In the genomic region with DNA sequence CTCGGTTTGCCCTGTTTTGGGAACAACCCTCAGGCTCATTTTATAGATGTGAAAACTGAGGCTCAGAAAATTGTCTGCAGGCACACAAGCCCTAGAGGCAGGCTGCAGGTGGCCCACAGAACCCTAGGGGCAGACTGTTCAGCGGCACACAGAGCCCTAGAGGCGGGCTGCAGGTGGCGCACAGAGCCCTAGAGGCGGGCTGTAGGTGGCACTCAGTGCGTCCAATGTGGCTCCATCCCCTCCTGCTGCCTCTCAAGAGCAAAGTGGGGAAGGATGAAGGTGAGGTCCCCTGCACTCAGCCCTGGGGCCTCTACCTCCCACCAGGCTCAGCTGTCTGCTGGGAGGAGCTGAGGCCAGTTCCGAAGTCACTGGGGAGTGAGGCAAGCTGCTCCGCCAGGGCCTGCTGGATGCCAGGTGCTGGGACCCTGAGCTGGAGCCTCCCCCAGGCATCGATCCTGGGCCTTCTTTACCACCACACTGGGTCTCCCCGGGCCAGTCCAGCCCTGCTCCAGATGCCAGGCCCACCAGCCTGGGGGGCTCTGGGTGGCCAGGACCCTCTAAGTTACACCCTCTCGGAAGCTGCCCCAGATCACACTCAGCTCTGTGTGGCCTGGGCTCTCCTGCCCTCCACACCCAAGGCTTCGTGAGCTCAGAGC, we compare ENCODE assay signal across 9 cellular contexts. TPM values are rescaled to one million over a fixed set of nuclear protein-coding genes. Genes with fewer than 3 reads are reported as not detected.
A peak's percentile ranks its signal among the peaks of the same experiment; 100 is the strongest.
DNase-seq lines count a peak whose midpoint lies in the region; ATAC-seq and TF ChIP-seq lines count a peak whose summit lies in the region.
"Had no signal": no experiment of that assay in that cellular context is flagged by ENCODE, and none has a peak within 500 bp of the region (broad histone marks: within the 10 kb centered on the region; RNA-seq: fewer than 3 reads in every experiment).

No MANE protein-coding gene starts in this region.

- H2AFZ ChIP-seq in Loucy (ENCODE audit: low read length), result no peak overlapping the region

- no peaks in the 10 kb centered on the region for H3K9me2 ChIP-seq in Loucy (replicated peaks; ENCODE audit: low read depth, low read length)

- H4K20me1 ChIP-seq in Loucy (ENCODE audit: insufficient read depth, low read length, poor library complexity, severe bottlenecking), result no peaks in the 10 kb centered on the region

- H3K27me3 ChIP-seq in BE2C (peaks cover 7% of the 10 kb centered on the region), Loucy (ENCODE audit: insufficient read depth, low read length, poor library complexity, severe bottlenecking) (no peaks in the 10 kb centered on the region)

- H3K27me3 Mint-ChIP-seq in activated CD4-positive, alpha-beta T cell treated with anti-CD3 and anti-CD28 coated beads for 36 hours, result no peaks in the 10 kb centered on the region
- peaks cover 5% of the 10 kb centered on the region in 3 donors for H3K27me3 Mint-ChIP-seq in immature natural killer cell (ENCODE audit: low read depth in 3 of 3)

- POLR2A ChIA-PET in activated CD4-positive, alpha-beta T cell treated with anti-CD3 and anti-CD28 coated beads for 36 hours (lab: Charles Lee), result no interaction called here

- no peaks in the 10 kb centered on the region for H3K36me3 ChIP-seq in BE2C
- H3K36me3 ChIP-seq in Loucy (ENCODE audit: insufficient read depth, low read length), result no peaks in the 10 kb centered on the region

- H3K9me3 ChIP-seq in BE2C, result no peaks in the 10 kb centered on the region
- H3K9me3 ChIP-seq in Loucy (ENCODE audit: insufficient read depth, low read depth, low read length), result no peaks in the 10 kb centered on the region

- H3K4me3 Mint-ChIP-seq in activated CD4-positive, alpha-beta T cell treated with anti-CD3 and anti-CD28 coated beads for 36 hours, result no peak overlapping the region
- H3K4me3 Mint-ChIP-seq in immature natural killer cell, result peak overlapping the region; percentile 25 to 41 (median 30)

- H3K4me3 ChIP-seq in BE2C (ENCODE audit: low read depth, low read length) (no peak overlapping the region), Loucy (ENCODE audit: low read length, poor library complexity, severe bottlenecking) (peak overlapping the region; percentile 79)

- no peaks in the 10 kb centered on the region for H3K79me2 ChIP-seq in Loucy (ENCODE audit: insufficient read depth, low read length)

- H3K4me2 ChIP-seq in Loucy (ENCODE audit: low read depth, low read length, poor library complexity, severe bottlenecking), result peak overlapping the region; percentile 69

- peaks cover 36% of the 10 kb centered on the region for H3K4me1 Mint-ChIP-seq in activated CD4-positive, alpha-beta T cell treated with anti-CD3 and anti-CD28 coated beads for 36 hours
- H3K4me1 Mint-ChIP-seq in immature natural killer cell, result peaks cover 40 to 49% of the 10 kb centered on the region in 2 donors

- no peaks in the 10 kb centered on the region for H3K9me3 Mint-ChIP-seq in activated CD4-positive, alpha-beta T cell treated with anti-CD3 and anti-CD28 coated beads for 36 hours (ENCODE audit: low read depth)
- no peaks in the 10 kb centered on the region for H3K9me3 Mint-ChIP-seq in immature natural killer cell

- DNase-seq in BE2C (no peak), immature natural killer cell (peak; percentile 31 to 47 (median 36)), NCI-H187 (lab: John Stamatoyannopoulos, UW) (no peak)
- peak; percentile 84 for DNase-seq in activated CD4-positive, alpha-beta T cell treated with anti-CD3 and anti-CD28 coated beads for 36 hours

- peak; percentile 42 for TF ChIP-seq CTCF in BE2C (IDR thresholded peaks at IDR 0.05; ENCODE audit: low read depth, low read length)
- TF ChIP-seq CTCF in Loucy (conservative IDR thresholded peaks at IDR 0.05; ENCODE audit: low read length), result peak; percentile 81

- H3K9ac ChIP-seq in Loucy (ENCODE audit: low read depth, low read length, poor library complexity, severe bottlenecking), result peak overlapping the region; percentile 90

- no peaks in the 10 kb centered on the region for H3K4me1 ChIP-seq in BE2C
- H3K4me1 ChIP-seq in Loucy (ENCODE audit: insufficient read depth, low read length, poor library complexity, severe bottlenecking), result peaks cover 81% of the 10 kb centered on the region

- ATAC-seq in GM18868 (IDR thresholded peaks at IDR 0.05; ENCODE audit: unreplicated experiment), result peak; percentile 61
- ATAC-seq in activated CD4-positive, alpha-beta T cell treated with anti-CD3 and anti-CD28 coated beads for 36 hours, result peak; percentile 93
- no peak for ATAC-seq in HG03378 (IDR thresholded peaks at IDR 0.05; ENCODE audit: unreplicated experiment)
- ATAC-seq in HG02610 (IDR thresholded peaks at IDR 0.05; ENCODE audit: unreplicated experiment), result no peak

- H3K36me3 Mint-ChIP-seq in activated CD4-positive, alpha-beta T cell treated with anti-CD3 and anti-CD28 coated beads for 36 hours (ENCODE audit: low read depth), result no peaks in the 10 kb centered on the region
- no peaks in the 10 kb centered on the region for H3K36me3 Mint-ChIP-seq in immature natural killer cell

- no peak overlapping the region for H3K27ac Mint-ChIP-seq in activated CD4-positive, alpha-beta T cell treated with anti-CD3 and anti-CD28 coated beads for 36 hours
- H3K27ac Mint-ChIP-seq in immature natural killer cell, result peak overlapping the region in 2 of 6 donors; percentile 22 to 28

- intact Hi-C loops in activated CD4-positive, alpha-beta T cell treated with anti-CD3 and anti-CD28 coated beads for 36 hours (cut with DNase I, micrococcal nuclease), result loop anchor here in 1 of 2 experiments (5.0 kb wide), 1 partner anchor 59 kb away; no protein-coding TSS in a partner anchor

- CTCF ChIA-PET in activated CD4-positive, alpha-beta T cell treated with anti-CD3 and anti-CD28 coated beads for 36 hours (lab: Charles Lee), result interaction anchor here (0.6 to 2.3 kb wide), 14 partner anchors 8 to 283 kb away, joined by 3 to 10 read pairs (median 3); no protein-coding TSS in a partner anchor

- 0 out of 2 replicates have a peak, but pooled peaks cover 2% of the 10 kb centered on the region for H3F3A ChIP-seq in Loucy (ENCODE audit: low read depth)

RNA-seq across cellular contexts. Expression of a gene that starts 2.3 kb away (rescaled TPM):
- not detected for polyA plus RNA-seq in BE2C (2012; ENCODE audit: insufficient read depth, insufficient read length, low read depth)
- under 1 TPM; 0.46 TPM for total RNA-seq in activated CD4-positive, alpha-beta T cell treated with anti-CD3 and anti-CD28 coated beads for 36 hours
- polyA plus RNA-seq in immature natural killer cell, result under 1 TPM in 2 of 3 donors, not detected in 1; 0.41 to 0.98 TPM
- total RNA-seq: endothelial cell of umbilical vein had no signal
- polyA plus RNA-seq: endothelial cell of umbilical vein had no signal

RNA-seq across cellular contexts. Expression of a gene that starts 8.7 kb away (rescaled TPM):
- not detected for polyA plus RNA-seq in BE2C (2012; ENCODE audit: insufficient read depth, insufficient read length, low read depth)
- total RNA-seq in activated CD4-positive, alpha-beta T cell treated with anti-CD3 and anti-CD28 coated beads for 36 hours, result not detected
- polyA plus RNA-seq in immature natural killer cell, result not detected
- total RNA-seq: endothelial cell of umbilical vein had no signal
- polyA plus RNA-seq: endothelial cell of umbilical vein had no signal

RNA-seq across cellular contexts. Expression of a gene that starts 18.5 kb away (rescaled TPM):
- polyA plus RNA-seq in BE2C (2012; ENCODE audit: insufficient read depth, insufficient read length, low read depth), result 1.2 TPM
- 10 to 100 TPM; 17.0 to 23.4 TPM for total RNA-seq in activated CD4-positive, alpha-beta T cell treated with anti-CD3 and anti-CD28 coated beads for 36 hours
- polyA plus RNA-seq in immature natural killer cell, result 10 to 100 TPM; 10.1 to 13.4 (median 12.3) TPM

RNA-seq across cellular contexts. Expression of a gene that starts 26.2 kb away (rescaled TPM):
- not detected for polyA plus RNA-seq in BE2C (2012; ENCODE audit: insufficient read depth, insufficient read length, low read depth)
- not detected for total RNA-seq in activated CD4-positive, alpha-beta T cell treated with anti-CD3 and anti-CD28 coated beads for 36 hours
- not detected for polyA plus RNA-seq in immature natural killer cell
- total RNA-seq: endothelial cell of umbilical vein had no signal
- polyA plus RNA-seq: endothelial cell of umbilical vein had no signal

RNA-seq across cellular contexts. Expression of a gene that starts 41.5 kb away (rescaled TPM):
- 1,032 TPM for polyA plus RNA-seq in BE2C (2012; ENCODE audit: insufficient read depth, insufficient read length, low read depth)
- 100 to 1,000 TPM; 253 to 287 TPM for total RNA-seq in activated CD4-positive, alpha-beta T cell treated with anti-CD3 and anti-CD28 coated beads for 36 hours
- 100 to 1,000 TPM; 173 to 261 (median 195) TPM for polyA plus RNA-seq in immature natural killer cell

Comparison
In these comparisons a context has a peak if more than half of its experiments do, and no peak if none do; other contexts are left out.
1. DNase-seq: peak in activated CD4-positive, alpha-beta T cell treated with anti-CD3 and anti-CD28 coated beads for 36 hours (single experiment) and immature natural killer cell (3 of 3); none in BE2C (single experiment) and NCI-H187 (0 of 2).
2. ATAC-seq: peak in GM18868 (single experiment) and activated CD4-positive, alpha-beta T cell treated with anti-CD3 and anti-CD28 coated beads for 36 hours (single experiment); none in HG03378 (single experiment) and HG02610 (single experiment).